ENCODE assay signal across 8 cellular contexts in genomic region chr11:64305691-64306562, GRCh38. TPM values are rescaled to one million over a fixed set of nuclear protein-coding genes. Genes with fewer than 3 reads are reported as not detected.
DNase-seq lines count a peak whose midpoint lies in the region; ATAC-seq, FAIRE-seq and TF ChIP-seq lines count a peak whose summit lies in the region.

No MANE protein-coding gene starts in this region.

- BruUV-seq in HCT116 (replicated peaks; lab: Mats Ljungman, UMichigan) (no TSS peak), HepG2 (replicated peaks; lab: Mats Ljungman, UMichigan) (TSS peak; percentile 79)

- FAIRE-seq in HepG2 (lab: Jason Lieb, UNC): peak; percentile 70

- H3K36me3 ChIP-seq in HCT116 (ENCODE audit: control insufficient read depth in 1 of 2, insufficient read depth in 2 of 2, low read length in 2 of 2) (peaks cover 0 to 8% of the 10 kb centered on the region in 2 experiments; a peak in 1 of 4 replicates), HepG2 (replicated peaks in 1 of 2; ENCODE audit: control insufficient read depth in 1 of 2, insufficient read depth in 2 of 2, low read length in 2 of 2) (no peaks in the 10 kb centered on the region)

- intact Hi-C loops in HCT116 (cut with micrococcal nuclease): loop anchor here (2.0 to 5.0 kb wide), 3 partner anchors 36 to 65 kb away; partner anchors contain the start of genes CCDC88B, FKBP2 and PLCB3
- intact Hi-C loops in activated B cell treated with CpG ODN at 0.5 μM for 24 hours (cut with micrococcal nuclease): loop anchor here (1.0 to 2.0 kb wide), 11 partner anchors 11 to 467 kb away; partner anchors contain the start of genes CCDC88B, FKBP2, GPR137 and MARK2
- intact Hi-C loops in HepG2 (cut with micrococcal nuclease; ENCODE audit: unreplicated experiment): loop anchor here (2.0 to 10.0 kb wide), 2 partner anchors 35 to 121 kb away; partner anchors contain the start of gene STIP1

- H3K4me1 Mint-ChIP-seq in activated B cell treated with CpG ODN at 0.5 μM for 24 hours: peaks cover 21% of the 10 kb centered on the region
- peaks cover 15% of the 10 kb centered on the region for H3K4me1 Mint-ChIP-seq in central memory CD8-positive, alpha-beta T cell

- H4K20me1 ChIP-seq in HCT116 (ENCODE audit: insufficient read depth) (no peaks in the 10 kb centered on the region), HepG2 (ENCODE audit: insufficient read depth, low read length) (no peaks in the 10 kb centered on the region)

- POLR2A ChIA-PET in HCT116 (lab: Charles Lee) (interaction anchor here (0.7 to 5.5 kb wide), 5 partner anchors 12 to 1465 kb away, joined by 3 to 30 read pairs (median 5); partner anchors contain the start of genes PRDX5, STIP1 and TRMT112), activated B cell treated with CpG ODN at 0.5 μM for 24 hours (lab: Charles Lee) (interaction anchor here (0.6 to 3.3 kb wide), 15 partner anchors 11 to 1464 kb away, joined by 3 to 62 read pairs (median 7); partner anchors contain the start of genes BAD, CCDC88B, FERMT3 and FKBP2), HepG2 (lab: Yijun Ruan, JAX) (interaction anchor here (1.0 to 5.5 kb wide), 11 partner anchors 11 to 120 kb away, joined by 3 to 103 read pairs (median 10); partner anchors contain the start of genes BAD, GPR137, NUDT22 and PLCB3)

- H3K4me3 ChIP-seq in GM08714 (ENCODE audit: low read length) (peak overlapping the region; percentile 88), HCT116 (replicated peaks in 1 of 2; ENCODE audit: low read depth in 1 of 2, low read length in 2 of 2) (peak overlapping the region; percentile 67 to 81), HepG2 (replicated peaks in 1 of 3; ENCODE audit: insufficient read depth in 1 of 3, low read depth in 2 of 3, low read length in 3 of 3) (peak overlapping the region; percentile 66 to 85 (median 68))

- H3K27ac ChIP-seq in HCT116 (ENCODE audit: low read depth, low read length): peak overlapping the region; percentile 96
- peak overlapping the region; percentile 82 for H3K27ac ChIP-seq in HepG2 (ENCODE audit: extremely low read length, insufficient read depth, low read length)

- peaks cover 2% of the 10 kb centered on the region for H3K27me3 Mint-ChIP-seq in activated B cell treated with CpG ODN at 0.5 μM for 24 hours
- H3K27me3 Mint-ChIP-seq in central memory CD8-positive, alpha-beta T cell: peaks cover 3% of the 10 kb centered on the region

- H3K9me3 Mint-ChIP-seq in activated B cell treated with CpG ODN at 0.5 μM for 24 hours: no peaks in the 10 kb centered on the region
- no peaks in the 10 kb centered on the region for H3K9me3 Mint-ChIP-seq in central memory CD8-positive, alpha-beta T cell

- TF ChIP-seq CTCF in HCT116 (IDR thresholded peaks at IDR 0.05 in 2 of 3, conservative IDR thresholded peaks at IDR 0.05 in 1 of 3; ENCODE audit: borderline replicate concordance in 1 of 3, insufficient read depth in 1 of 3, low read depth in 2 of 3, low read length in 2 of 3) (peak in 2 of 3 experiments; percentile 18 to 32; a peak in 2 of 6 replicates), activated B cell treated with CpG ODN at 0.5 μM for 24 hours (IDR thresholded peaks at IDR 0.05) (no peak), HepG2 (CRISPR knock-in tag; IDR thresholded peaks at IDR 0.05) (peak; percentile 90)

- no peaks in the 10 kb centered on the region for H3K9me3 ChIP-seq in HCT116 (ENCODE audit: control insufficient read depth in 1 of 2, insufficient read depth in 1 of 2, low read depth in 1 of 2, low read length in 2 of 2)
- no peaks in the 10 kb centered on the region for H3K9me3 ChIP-seq in HepG2 (ENCODE audit: low read length)

- H3K27ac Mint-ChIP-seq in activated B cell treated with CpG ODN at 0.5 μM for 24 hours: peak overlapping the region; percentile 92
- H3K27ac Mint-ChIP-seq in central memory CD8-positive, alpha-beta T cell (ENCODE audit: low read depth): peak overlapping the region; percentile 75

- H3K9me2 ChIP-seq in HCT116 (ENCODE audit: insufficient read depth): no peaks in the 10 kb centered on the region

- in situ Hi-C loops in HepG2 (cut with HindIII; ENCODE audit: extremely low pct_ligation_motif_present, low pct_unique_long_range_greater_than_20kb): no loop called here

- H2AFZ ChIP-seq in HCT116 (ENCODE audit: low read depth, low read length, poor library complexity, severe bottlenecking) (no peak overlapping the region), HepG2 (ENCODE audit: low read length) (no peak overlapping the region)

- peak overlapping the region; percentile 95 for H3K4me3 Mint-ChIP-seq in activated B cell treated with CpG ODN at 0.5 μM for 24 hours
- peak overlapping the region; percentile 93 for H3K4me3 Mint-ChIP-seq in central memory CD8-positive, alpha-beta T cell

- peaks cover 35% of the 10 kb centered on the region for H3K79me2 ChIP-seq in HCT116 (ENCODE audit: insufficient read depth, low read length)
- H3K79me2 ChIP-seq in HepG2 (ENCODE audit: insufficient read depth, low read length): peaks cover 15% of the 10 kb centered on the region

- H3K27me3 ChIP-seq in HCT116 (ENCODE audit: insufficient read depth, low read length) (no peaks in the 10 kb centered on the region), HepG2 (ENCODE audit: control insufficient read depth in 1 of 2, insufficient read depth in 2 of 2, low read length in 2 of 2) (no peaks in the 10 kb centered on the region; a peak in 1 of 5 replicates)

- H3K4me1 ChIP-seq in HCT116 (ENCODE audit: control insufficient read depth in 1 of 2, insufficient read depth in 2 of 2, low read length in 2 of 2) (peaks cover 12 to 48% of the 10 kb centered on the region in 2 experiments; a peak in 3 of 4 replicates), HepG2 (ENCODE audit: insufficient read depth, low read length) (peaks cover 66% of the 10 kb centered on the region)

- peak in 1 of 2 experiments; percentile 25; a peak in 1 of 4 replicates for TF ChIP-seq EP300 in HepG2 (IDR thresholded peaks at IDR 0.05; ENCODE audit: low read depth in 2 of 2, low read length in 2 of 2)
- TF ChIP-seq EP300 in HepG2 (CRISPR knock-in tag; IDR thresholded peaks at IDR 0.05; ENCODE audit: borderline replicate concordance): no peak

- H3K4me2 ChIP-seq in HCT116 (ENCODE audit: low read length) (peak overlapping the region; percentile 98), HepG2 (ENCODE audit: low read depth, low read length) (peak overlapping the region; percentile 97)

- CTCF ChIA-PET in HCT116 (lab: Charles Lee) (interaction anchor here (1.0 to 5.8 kb wide), 6 partner anchors 12 to 101 kb away, joined by 3 to 80 read pairs (median 22); partner anchors contain the start of genes FERMT3, PRDX5 and TRMT112), activated B cell treated with CpG ODN at 0.5 μM for 24 hours (lab: Charles Lee) (interaction anchor here (0.7 to 5.7 kb wide), 4 partner anchors 8 to 100 kb away, joined by 3 to 147 read pairs (median 16); partner anchors contain the start of genes FERMT3, PRDX5 and TRMT112), HepG2 (lab: Yijun Ruan, JAX; ENCODE audit: low intra/inter-chr PET ratio, low total read pairs) (interaction anchor here (1.2 kb wide), 1 partner anchor 49 kb away, joined by 3 read pairs; no protein-coding TSS in a partner anchor)

- RAD21 ChIA-PET in HCT116 (lab: Charles Lee; ENCODE audit: low non-redundant PET in 1 of 2, low total read pairs in 2 of 2, uncharacterized antibody in 2 of 2, unreplicated experiment in 2 of 2): interaction anchor here in 1 of 2 experiments (1.6 to 2.5 kb wide), 2 partner anchors 12 to 101 kb away, joined by 6 to 7 read pairs; partner anchors contain the start of gene PRDX5

- TF ChIP-seq POLR2A in HCT116 (IDR thresholded peaks at IDR 0.05; ENCODE audit: borderline replicate concordance, extremely low read depth, insufficient read depth, insufficient read length) (peak; percentile 85), HepG2 (IDR thresholded peaks at IDR 0.05; ENCODE audit: insufficient read depth in 1 of 2, low read depth in 2 of 2, low read length in 2 of 2) (peak in 1 of 2 experiments; percentile 67; a peak in 2 of 4 replicates)

- H3K9ac ChIP-seq in HCT116 (ENCODE audit: low read length): peak overlapping the region; percentile 92
- H3K9ac ChIP-seq in HepG2 (ENCODE audit: insufficient read depth, low read depth, low read length): peak overlapping the region; percentile 81

- 0% methylated on average over 23 of the region's 71 CpGs for WGBS in HepG2 (ENCODE audit: low lambda C conversion rate)

- peak; percentile 31 for ATAC-seq in HCT116
- peak; percentile 15 for ATAC-seq in activated B cell treated with CpG ODN at 0.5 μM for 24 hours (ENCODE audit: low read depth)
- peak; percentile 17 for ATAC-seq in central memory CD8-positive, alpha-beta T cell (replicated peaks; ENCODE audit: extremely low read depth, poor library complexity, severe bottlenecking)
- peak; percentile 48 for ATAC-seq in HepG2

- TF ChIP-seq RAD21 in HCT116 (IDR thresholded peaks at IDR 0.05; ENCODE audit: low read depth) (no peak), HepG2 (CRISPR knock-in tag; IDR thresholded peaks at IDR 0.05) (no peak)

- peaks cover 13% of the 10 kb centered on the region for H3K36me3 Mint-ChIP-seq in activated B cell treated with CpG ODN at 0.5 μM for 24 hours (ENCODE audit: low read depth)
- peaks cover 27% of the 10 kb centered on the region for H3K36me3 Mint-ChIP-seq in central memory CD8-positive, alpha-beta T cell (ENCODE audit: insufficient read depth)

- DNase-seq in HCT116 (ENCODE audit: low read depth, low spot score): peak; percentile 39
- peak; percentile 49 to 74 for DNase-seq in NCI-H1930 (lab: John Stamatoyannopoulos, UW)
- peak; percentile 70 for DNase-seq in activated B cell treated with CpG ODN at 0.5 μM for 24 hours
- peak in 1 of 2 donors; percentile 45 for DNase-seq in central memory CD8-positive, alpha-beta T cell (ENCODE audit: low spot score in 2 of 2)
- DNase-seq in HepG2 (ENCODE audit: low spot score): peak; percentile 77
- DNase-seq in stimulated activated CD4-positive, alpha-beta T cell treated with anti-CD3 and anti-CD28 coated beads, Interleukin-4, amount 100 ng/mL, for 48 hours (ENCODE audit: low read depth in 2 of 2): peak; percentile 51 to 65
- DNase-seq in GM19240 (ENCODE audit: insufficient read length, low spot score): no peak

RNA-seq across cellular contexts. Expression of gene ESRRA, which starts 0.6 kb away (rescaled TPM):
- total RNA-seq in HCT116 (2021; ENCODE audit: unreplicated experiment): 62.7 TPM
- polyA plus RNA-seq in HCT116 (2012): 37.8 and 43.4 TPM in 2 replicates
- total RNA-seq in activated B cell treated with CpG ODN at 0.5 μM for 24 hours: 44.8 and 48.3 TPM in 2 replicates
- total RNA-seq in HepG2 (2016; rRNA removed; fragmentation: Illumina TruSeq; extraction: Trizol): 28.3 and 36.3 TPM in 2 replicates
- total RNA-seq in HepG2 (2016; cell fraction: cytosol; rRNA removed; fragmentation: Illumina TruSeq; extraction: Trizol; ENCODE audit: low read depth): 21.0 and 23.1 TPM in 2 replicates
- total RNA-seq in HepG2 (2016; cell fraction: insoluble cytoplasmic fraction; rRNA removed; fragmentation: Illumina TruSeq; extraction: Trizol): 26.0 and 36.9 TPM in 2 replicates
- total RNA-seq in HepG2 (2016; cell fraction: membrane; rRNA removed; fragmentation: Illumina TruSeq; extraction: Trizol): 46.3 and 50.0 TPM in 2 replicates
- total RNA-seq in HepG2 (2016; cell fraction: nucleus; rRNA removed; fragmentation: Illumina TruSeq; extraction: Trizol): 18.8 and 23.8 TPM in 2 replicates
- 18.1 and 24.3 TPM in 2 replicates for polyA plus RNA-seq in HepG2 (2011; rRNA removed)
- 23.6 and 37.4 TPM in 2 replicates for polyA plus RNA-seq in HepG2 (2011; cell fraction: cytosol; rRNA removed)
- 31.2 and 32.0 TPM in 2 replicates for polyA plus RNA-seq in HepG2 (2011; cell fraction: nucleus; rRNA removed)
- polyA plus RNA-seq in HepG2 (2012): 15.3 and 20.7 TPM in 2 replicates
- 15.0 and 16.3 TPM in 2 replicates for polyA plus RNA-seq in HepG2 (2016; cell fraction: cytosol; fragmentation: Illumina TruSeq; extraction: Trizol; ENCODE audit: low read depth)
- 19.1 and 21.1 TPM in 2 replicates for polyA plus RNA-seq in HepG2 (2016; cell fraction: insoluble cytoplasmic fraction; fragmentation: Illumina TruSeq; extraction: Trizol; ENCODE audit: low read depth)
- polyA plus RNA-seq in HepG2 (2016; cell fraction: membrane; fragmentation: Illumina TruSeq; extraction: Trizol; ENCODE audit: low read depth): 25.2 and 26.9 TPM in 2 replicates
- 37.3 and 45.3 TPM in 2 replicates for polyA plus RNA-seq in HepG2 (2016; cell fraction: nucleus; fragmentation: Illumina TruSeq; extraction: Trizol; ENCODE audit: insufficient read depth, low read depth)
- polyA minus RNA-seq in HepG2 (2011; rRNA and poly(A)+ RNA removed; ENCODE audit: low replicate concordance): 28.9 and 57.4 TPM in 2 replicates
- 13.1 and 14.8 TPM in 2 replicates for polyA minus RNA-seq in HepG2 (2011; cell fraction: cytosol; rRNA and poly(A)+ RNA removed)
- 10.8 and 12.1 TPM in 2 replicates for polyA minus RNA-seq in HepG2 (2011; cell fraction: nucleus; rRNA and poly(A)+ RNA removed)

RNA-seq across cellular contexts. Expression of gene CATSPERZ, which starts 5.8 kb away (rescaled TPM):
- total RNA-seq in HCT116 (2021; ENCODE audit: unreplicated experiment): 1.7 TPM
- 1.4 and 1.7 TPM in 2 replicates for polyA plus RNA-seq in HCT116 (2012)
- not detected in 2 replicates for total RNA-seq in activated B cell treated with CpG ODN at 0.5 μM for 24 hours
- 0.22 and 0.73 TPM in 2 replicates for total RNA-seq in HepG2 (2016; rRNA removed; fragmentation: Illumina TruSeq; extraction: Trizol)
- total RNA-seq in HepG2 (2016; cell fraction: cytosol; rRNA removed; fragmentation: Illumina TruSeq; extraction: Trizol; ENCODE audit: low read depth): not detected in 2 replicates
- total RNA-seq in HepG2 (2016; cell fraction: insoluble cytoplasmic fraction; rRNA removed; fragmentation: Illumina TruSeq; extraction: Trizol): 0.49 and 0.52 TPM in 2 replicates
- 0.34 TPM in 1 of 2 replicates, not detected in the other for total RNA-seq in HepG2 (2016; cell fraction: membrane; rRNA removed; fragmentation: Illumina TruSeq; extraction: Trizol)
- total RNA-seq in HepG2 (2016; cell fraction: nucleus; rRNA removed; fragmentation: Illumina TruSeq; extraction: Trizol): not detected in 2 replicates
- polyA plus RNA-seq in HepG2 (2011; rRNA removed): 0.16 and 0.48 TPM in 2 replicates
- 0.26 and 0.66 TPM in 2 replicates for polyA plus RNA-seq in HepG2 (2011; cell fraction: cytosol; rRNA removed)
- polyA plus RNA-seq in HepG2 (2011; cell fraction: nucleus; rRNA removed): 0.38 TPM in 1 of 2 replicates, not detected in the other
- 0.23 TPM in 1 of 2 replicates, not detected in the other for polyA plus RNA-seq in HepG2 (2012)
- 0.15 and 0.65 TPM in 2 replicates for polyA plus RNA-seq in HepG2 (2016; cell fraction: cytosol; fragmentation: Illumina TruSeq; extraction: Trizol; ENCODE audit: low read depth)
- 0.59 TPM in 1 of 2 replicates, not detected in the other for polyA plus RNA-seq in HepG2 (2016; cell fraction: insoluble cytoplasmic fraction; fragmentation: Illumina TruSeq; extraction: Trizol; ENCODE audit: low read depth)
- 0.44 TPM in 1 of 2 replicates, not detected in the other for polyA plus RNA-seq in HepG2 (2016; cell fraction: membrane; fragmentation: Illumina TruSeq; extraction: Trizol; ENCODE audit: low read depth)
- 1.2 TPM in 1 of 2 replicates, not detected in the other for polyA plus RNA-seq in HepG2 (2016; cell fraction: nucleus; fragmentation: Illumina TruSeq; extraction: Trizol; ENCODE audit: insufficient read depth, low read depth)
- polyA minus RNA-seq in HepG2 (2011; rRNA and poly(A)+ RNA removed; ENCODE audit: low replicate concordance): 0.42 TPM in 1 of 2 replicates, not detected in the other
- not detected in 2 replicates for polyA minus RNA-seq in HepG2 (2011; cell fraction: cytosol; rRNA and poly(A)+ RNA removed)
- polyA minus RNA-seq in HepG2 (2011; cell fraction: nucleus; rRNA and poly(A)+ RNA removed): not detected in 2 replicates

RNA-seq across cellular contexts. Expression of gene TRMT112, which starts 11.4 kb away (rescaled TPM):
- total RNA-seq in HCT116 (2021; ENCODE audit: unreplicated experiment) (328 TPM), activated B cell treated with CpG ODN at 0.5 μM for 24 hours (156 and 175 TPM in 2 replicates), HepG2 (2016; rRNA removed; fragmentation: Illumina TruSeq; extraction: Trizol) (409 and 492 TPM in 2 replicates)
- 348 and 366 TPM in 2 replicates for polyA plus RNA-seq in HCT116 (2012)
- 143 and 170 TPM in 2 replicates for total RNA-seq in HepG2 (2016; cell fraction: cytosol; rRNA removed; fragmentation: Illumina TruSeq; extraction: Trizol; ENCODE audit: low read depth)
- total RNA-seq in HepG2 (2016; cell fraction: insoluble cytoplasmic fraction; rRNA removed; fragmentation: Illumina TruSeq; extraction: Trizol): 431 and 531 TPM in 2 replicates
- total RNA-seq in HepG2 (2016; cell fraction: membrane; rRNA removed; fragmentation: Illumina TruSeq; extraction: Trizol): 166 and 190 TPM in 2 replicates
- total RNA-seq in HepG2 (2016; cell fraction: nucleus; rRNA removed; fragmentation: Illumina TruSeq; extraction: Trizol): 130 and 144 TPM in 2 replicates
- 151 and 186 TPM in 2 replicates for polyA plus RNA-seq in HepG2 (2011; rRNA removed)
- 301 and 330 TPM in 2 replicates for polyA plus RNA-seq in HepG2 (2011; cell fraction: cytosol; rRNA removed)
- polyA plus RNA-seq in HepG2 (2011; cell fraction: nucleus; rRNA removed): 78.5 and 80.8 TPM in 2 replicates
- 233 and 237 TPM in 2 replicates for polyA plus RNA-seq in HepG2 (2012)
- 138 and 154 TPM in 2 replicates for polyA plus RNA-seq in HepG2 (2016; cell fraction: cytosol; fragmentation: Illumina TruSeq; extraction: Trizol; ENCODE audit: low read depth)
- polyA plus RNA-seq in HepG2 (2016; cell fraction: insoluble cytoplasmic fraction; fragmentation: Illumina TruSeq; extraction: Trizol; ENCODE audit: low read depth): 410 and 435 TPM in 2 replicates
- 153 and 156 TPM in 2 replicates for polyA plus RNA-seq in HepG2 (2016; cell fraction: membrane; fragmentation: Illumina TruSeq; extraction: Trizol; ENCODE audit: low read depth)
- polyA plus RNA-seq in HepG2 (2016; cell fraction: nucleus; fragmentation: Illumina TruSeq; extraction: Trizol; ENCODE audit: insufficient read depth, low read depth): 204 and 210 TPM in 2 replicates
- 77.3 and 151 TPM in 2 replicates for polyA minus RNA-seq in HepG2 (2011; rRNA and poly(A)+ RNA removed; ENCODE audit: low replicate concordance)
- polyA minus RNA-seq in HepG2 (2011; cell fraction: cytosol; rRNA and poly(A)+ RNA removed): 51.7 and 73.4 TPM in 2 replicates
- 24.2 and 30.1 TPM in 2 replicates for polyA minus RNA-seq in HepG2 (2011; cell fraction: nucleus; rRNA and poly(A)+ RNA removed)

RNA-seq across cellular contexts. Expression of gene PRDX5, which starts 12.0 kb away (rescaled TPM):
- 267 TPM for total RNA-seq in HCT116 (2021; ENCODE audit: unreplicated experiment)
- polyA plus RNA-seq in HCT116 (2012): 452 and 454 TPM in 2 replicates
- 73.6 and 85.8 TPM in 2 replicates for total RNA-seq in activated B cell treated with CpG ODN at 0.5 μM for 24 hours
- 215 and 266 TPM in 2 replicates for total RNA-seq in HepG2 (2016; rRNA removed; fragmentation: Illumina TruSeq; extraction: Trizol)
- total RNA-seq in HepG2 (2016; cell fraction: cytosol; rRNA removed; fragmentation: Illumina TruSeq; extraction: Trizol; ENCODE audit: low read depth): 189 and 238 TPM in 2 replicates
- total RNA-seq in HepG2 (2016; cell fraction: insoluble cytoplasmic fraction; rRNA removed; fragmentation: Illumina TruSeq; extraction: Trizol): 225 and 290 TPM in 2 replicates
- total RNA-seq in HepG2 (2016; cell fraction: membrane; rRNA removed; fragmentation: Illumina TruSeq; extraction: Trizol): 184 and 217 TPM in 2 replicates
- 61.4 and 65.1 TPM in 2 replicates for total RNA-seq in HepG2 (2016; cell fraction: nucleus; rRNA removed; fragmentation: Illumina TruSeq; extraction: Trizol)
- polyA plus RNA-seq in HepG2 (2011; rRNA removed): 288 and 311 TPM in 2 replicates
- polyA plus RNA-seq in HepG2 (2011; cell fraction: cytosol; rRNA removed): 480 and 511 TPM in 2 replicates
- polyA plus RNA-seq in HepG2 (2011; cell fraction: nucleus; rRNA removed): 86.1 and 95.5 TPM in 2 replicates
- polyA plus RNA-seq in HepG2 (2012): 188 and 213 TPM in 2 replicates
- 258 and 314 TPM in 2 replicates for polyA plus RNA-seq in HepG2 (2016; cell fraction: cytosol; fragmentation: Illumina TruSeq; extraction: Trizol; ENCODE audit: low read depth)
- 351 and 378 TPM in 2 replicates for polyA plus RNA-seq in HepG2 (2016; cell fraction: insoluble cytoplasmic fraction; fragmentation: Illumina TruSeq; extraction: Trizol; ENCODE audit: low read depth)
- polyA plus RNA-seq in HepG2 (2016; cell fraction: membrane; fragmentation: Illumina TruSeq; extraction: Trizol; ENCODE audit: low read depth): 187 and 232 TPM in 2 replicates
- 155 and 156 TPM in 2 replicates for polyA plus RNA-seq in HepG2 (2016; cell fraction: nucleus; fragmentation: Illumina TruSeq; extraction: Trizol; ENCODE audit: insufficient read depth, low read depth)
- polyA minus RNA-seq in HepG2 (2011; rRNA and poly(A)+ RNA removed; ENCODE audit: low replicate concordance): 66.0 and 255 TPM in 2 replicates
- 56.2 and 60.1 TPM in 2 replicates for polyA minus RNA-seq in HepG2 (2011; cell fraction: cytosol; rRNA and poly(A)+ RNA removed)
- polyA minus RNA-seq in HepG2 (2011; cell fraction: nucleus; rRNA and poly(A)+ RNA removed): 17.0 and 18.0 TPM in 2 replicates

RNA-seq across cellular contexts. Expression of gene KCNK4, which starts 14.8 kb away (rescaled TPM):
- total RNA-seq in HCT116 (2021; ENCODE audit: unreplicated experiment) (not detected), activated B cell treated with CpG ODN at 0.5 μM for 24 hours (0.24 and 0.44 TPM in 2 replicates), HepG2 (2016; rRNA removed; fragmentation: Illumina TruSeq; extraction: Trizol) (not detected in 2 replicates)
- polyA plus RNA-seq in HCT116 (2012): not detected in 2 replicates
- total RNA-seq in HepG2 (2016; cell fraction: cytosol; rRNA removed; fragmentation: Illumina TruSeq; extraction: Trizol; ENCODE audit: low read depth): not detected in 2 replicates
- not detected in 2 replicates for total RNA-seq in HepG2 (2016; cell fraction: insoluble cytoplasmic fraction; rRNA removed; fragmentation: Illumina TruSeq; extraction: Trizol)
- not detected in 2 replicates for total RNA-seq in HepG2 (2016; cell fraction: membrane; rRNA removed; fragmentation: Illumina TruSeq; extraction: Trizol)
- total RNA-seq in HepG2 (2016; cell fraction: nucleus; rRNA removed; fragmentation: Illumina TruSeq; extraction: Trizol): not detected in 2 replicates
- not detected in 2 replicates for polyA plus RNA-seq in HepG2 (2011; rRNA removed)
- polyA plus RNA-seq in HepG2 (2011; cell fraction: cytosol; rRNA removed): not detected in 2 replicates
- not detected in 2 replicates for polyA plus RNA-seq in HepG2 (2011; cell fraction: nucleus; rRNA removed)
- polyA plus RNA-seq in HepG2 (2012): not detected in 2 replicates
- polyA plus RNA-seq in HepG2 (2016; cell fraction: cytosol; fragmentation: Illumina TruSeq; extraction: Trizol; ENCODE audit: low read depth): not detected in 2 replicates
- polyA plus RNA-seq in HepG2 (2016; cell fraction: insoluble cytoplasmic fraction; fragmentation: Illumina TruSeq; extraction: Trizol; ENCODE audit: low read depth): not detected in 2 replicates
- polyA plus RNA-seq in HepG2 (2016; cell fraction: membrane; fragmentation: Illumina TruSeq; extraction: Trizol; ENCODE audit: low read depth): not detected in 2 replicates
- not detected in 2 replicates for polyA plus RNA-seq in HepG2 (2016; cell fraction: nucleus; fragmentation: Illumina TruSeq; extraction: Trizol; ENCODE audit: insufficient read depth, low read depth)
- 0.21 TPM in 1 of 2 replicates, not detected in the other for polyA minus RNA-seq in HepG2 (2011; rRNA and poly(A)+ RNA removed; ENCODE audit: low replicate concordance)
- polyA minus RNA-seq in HepG2 (2011; cell fraction: cytosol; rRNA and poly(A)+ RNA removed): not detected in 2 replicates
- polyA minus RNA-seq in HepG2 (2011; cell fraction: nucleus; rRNA and poly(A)+ RNA removed): not detected in 2 replicates
